8 cellular contexts compared by ENCODE assay signal in genomic region chr6:139996253-139996834, GRCh38.
DNase-seq lines count a peak whose midpoint lies in the region; ATAC-seq and TF ChIP-seq lines count a peak whose summit lies in the region.

No MANE protein-coding gene starts in this region.

- H4K20me1 ChIP-seq in neural progenitor cell (ENCODE audit: low read depth), result no peaks in the 10 kb centered on the region

- H3F3A ChIP-seq in neural progenitor cell (ENCODE audit: low read depth), result no peaks in the 10 kb centered on the region

- H3K27me3 ChIP-seq in neural progenitor cell, result no peaks in the 10 kb centered on the region

- no peak overlapping the region for H3K4me3 Mint-ChIP-seq in neural progenitor cell
- H3K4me3 Mint-ChIP-seq in activated T-helper 17 cell treated with anti-CD3 and anti-CD28 coated beads, Interleukin-2, amount 50 U/mL, for 72 hours, result no peak overlapping the region

- no peaks in the 10 kb centered on the region for H3K9me3 ChIP-seq in neural progenitor cell (ENCODE audit: low read depth)

- TF ChIP-seq CTCF in neural progenitor cell (IDR thresholded peaks at IDR 0.05), result peak; percentile 59

- peak; percentile 68 for DNase-seq in A172 (ENCODE audit: low spot score)
- peak; percentile 82 for DNase-seq in SK-MEL-5 (ENCODE audit: low read depth, low spot score)
- DNase-seq in neural progenitor cell (ENCODE audit: low spot score), result peak; percentile 68
- DNase-seq in RKO (ENCODE audit: low spot score), result no peak
- no peak for DNase-seq in NCI-H2227 (lab: John Stamatoyannopoulos, UW; ENCODE audit: unreplicated experiment)

- H3K27me3 Mint-ChIP-seq in neural progenitor cell (ENCODE audit: insufficient read depth, low read depth), result peaks cover 3% of the 10 kb centered on the region
- no peaks in the 10 kb centered on the region for H3K27me3 Mint-ChIP-seq in activated T-helper 17 cell treated with anti-CD3 and anti-CD28 coated beads, Interleukin-2, amount 50 U/mL, for 72 hours

- peaks cover 6% of the 10 kb centered on the region for H3K36me3 Mint-ChIP-seq in neural progenitor cell
- no peaks in the 10 kb centered on the region for H3K36me3 Mint-ChIP-seq in activated T-helper 17 cell treated with anti-CD3 and anti-CD28 coated beads, Interleukin-2, amount 50 U/mL, for 72 hours (ENCODE audit: low read depth)

- in situ Hi-C loops in SK-MEL-5 (cut with HindIII; ENCODE audit: low pct_unique_long_range_greater_than_20kb, low sequenced_read_pairs), result no loop called here

- H3K4me1 ChIP-seq in neural progenitor cell, result peaks cover 5% of the 10 kb centered on the region

- H3K4me3 ChIP-seq in neural progenitor cell, result no peak overlapping the region

- H3K4me2 ChIP-seq in neural progenitor cell, result no peak overlapping the region

- H3K27ac Mint-ChIP-seq in neural progenitor cell, result no peak overlapping the region
- H3K27ac Mint-ChIP-seq in activated T-helper 17 cell treated with anti-CD3 and anti-CD28 coated beads, Interleukin-2, amount 50 U/mL, for 72 hours, result no peak overlapping the region

- peaks cover 2% of the 10 kb centered on the region for H3K4me1 Mint-ChIP-seq in neural progenitor cell
- no peaks in the 10 kb centered on the region for H3K4me1 Mint-ChIP-seq in activated T-helper 17 cell treated with anti-CD3 and anti-CD28 coated beads, Interleukin-2, amount 50 U/mL, for 72 hours

- H3K9me3 Mint-ChIP-seq in neural progenitor cell, result peaks cover 19% of the 10 kb centered on the region
- H3K9me3 Mint-ChIP-seq in activated T-helper 17 cell treated with anti-CD3 and anti-CD28 coated beads, Interleukin-2, amount 50 U/mL, for 72 hours, result no peaks in the 10 kb centered on the region

- H3K27ac ChIP-seq in neural progenitor cell, result no peak overlapping the region

- no peaks in the 10 kb centered on the region for H3K79me2 ChIP-seq in neural progenitor cell (ENCODE audit: low read depth)

- no peak overlapping the region for H2AFZ ChIP-seq in neural progenitor cell (replicated peaks)

- peak; percentile 89 for ATAC-seq in GM18909 (IDR thresholded peaks at IDR 0.05; ENCODE audit: poor library complexity, unreplicated experiment)
- ATAC-seq in HG03039 (IDR thresholded peaks at IDR 0.05; ENCODE audit: unreplicated experiment), result peak; percentile 60
- ATAC-seq in activated T-helper 17 cell treated with anti-CD3 and anti-CD28 coated beads, Interleukin-2, amount 50 U/mL, for 72 hours (replicated peaks), result no peak

- no peak overlapping the region for H3K9ac ChIP-seq in neural progenitor cell

- no peaks in the 10 kb centered on the region for H3K36me3 ChIP-seq in neural progenitor cell

Comparison
In these comparisons a context has a peak if more than half of its experiments do, and no peak if none do; other contexts are left out.
1. DNase-seq: peak in A172 (single experiment), SK-MEL-5 (single experiment) and neural progenitor cell (single experiment); none in RKO (single experiment) and NCI-H2227 (single experiment).